In genomic region chr17:79746955-79747507, GRCh38 we compare ENCODE assay signal across 1 cellular context.
TF ChIP-seq lines count a peak whose summit lies in the region.

No MANE protein-coding gene starts in this region.

TF ChIP-seq in WTC11, 78 proteins besides CTCF, POLR2A, EP300 and RAD21:
- TF ChIP-seq ZNF263 (CRISPR knock-in tag; IDR thresholded peaks at IDR 0.05; ENCODE audit: low read depth) = peak; percentile 88; the same call in 1 of the 2 replicates
- no peak for TF ChIP-seq ELF4 (CRISPR knock-in tag; IDR thresholded peaks at IDR 0.05; ENCODE audit: low read depth)
- TF ChIP-seq NR2C2 (CRISPR knock-in tag; IDR thresholded peaks at IDR 0.05) = no peak
- TF ChIP-seq CREB1 (CRISPR knock-in tag; IDR thresholded peaks at IDR 0.05) = no peak
